In the genomic region with DNA sequence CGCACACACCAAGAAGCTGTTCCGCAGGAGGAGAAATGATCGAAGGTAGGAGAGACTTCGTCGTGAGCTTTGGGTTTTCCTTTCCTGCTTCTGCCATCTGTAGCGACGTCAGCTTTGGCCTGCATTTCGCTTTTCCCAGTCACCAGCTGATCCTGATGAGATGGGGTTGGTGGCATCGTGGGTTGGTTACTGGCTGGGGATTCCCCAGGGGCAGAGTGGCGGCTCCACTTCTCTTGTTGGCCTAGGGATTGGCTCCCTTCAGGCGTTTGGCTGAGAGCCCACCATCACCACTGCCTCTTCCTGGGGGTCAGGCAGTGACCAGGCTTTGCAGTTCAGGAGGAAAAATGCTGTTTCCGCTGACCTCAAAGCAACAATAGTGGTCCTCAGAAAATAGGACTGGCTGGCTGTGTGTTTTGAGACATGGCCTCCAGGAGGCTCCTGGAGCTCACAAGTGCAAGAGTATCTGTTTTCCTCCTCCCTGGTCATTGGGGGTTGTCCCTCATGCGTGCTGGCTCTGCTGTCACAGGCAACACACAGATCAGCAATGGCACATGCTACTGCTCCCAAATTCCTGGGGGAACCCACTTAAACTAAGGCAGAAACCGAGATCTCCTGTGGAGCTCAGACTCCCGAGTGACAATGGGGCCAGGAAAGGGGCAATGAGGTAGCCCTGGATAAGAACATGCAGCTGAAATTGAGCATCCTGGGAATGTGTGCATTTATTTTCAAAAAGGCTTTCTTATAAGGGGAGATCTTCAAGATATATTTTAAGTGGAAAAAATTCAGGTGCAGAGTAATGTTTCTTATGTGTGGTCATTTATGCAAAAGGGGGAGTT, we compare ENCODE assay signal across 8 cellular contexts.
DNase-seq lines count a peak whose midpoint lies in the region; ATAC-seq, FAIRE-seq and TF ChIP-seq lines count a peak whose summit lies in the region.

No MANE protein-coding gene starts in this region.

- WGBS in A549 (ENCODE audit: missing lambda C conversion rate): 80% methylated on average over 12 of the region's 15 CpGs

- no peak for TF ChIP-seq EP300 in A549 (IDR thresholded peaks at IDR 0.05)

- intact Hi-C loops in breast epithelium (cut with DNase I; ENCODE audit: low total_unique reads) (loop anchor here (5.0 kb wide), 1 partner anchor 575 kb away; no protein-coding TSS in a partner anchor), upper lobe of right lung (cut with DNase I) (no loop called here)

- H3K27ac ChIP-seq in A549 (no peak overlapping the region), breast epithelium (no peak overlapping the region), upper lobe of right lung (no peak overlapping the region)

- TF ChIP-seq CTCF in A549 (IDR thresholded peaks at IDR 0.05) (no peak), breast epithelium (IDR thresholded peaks at IDR 0.05) (peak in 2 of 3 donors; percentile 42 to 51), upper lobe of right lung (IDR thresholded peaks at IDR 0.05) (peak; percentile 45)

- no peaks in the 10 kb centered on the region for H3K27me3 ChIP-seq in breast epithelium
- no peaks in the 10 kb centered on the region for H3K27me3 ChIP-seq in upper lobe of right lung

- CTCF ChIA-PET in A549 (lab: Yijun Ruan, JAX): interaction anchor here (1.1 to 1.6 kb wide), 2 partner anchors 9 to 201 kb away, joined by 3 to 4 read pairs; no protein-coding TSS in a partner anchor

- TF ChIP-seq RAD21 in A549 (conservative IDR thresholded peaks at IDR 0.05 in 1 of 2, IDR thresholded peaks at IDR 0.05 in 1 of 2): peak; percentile 41 to 69; a peak in 4 of 5 replicates

- DNase-seq in A549 (ENCODE audit: low read depth in 1 of 2, low spot score in 1 of 2) (peak; percentile 20 to 34), ELF-1 (ENCODE audit: low read depth, low spot score) (peak; percentile 57), NCI-H1105 treated with DMSO at 0.1 percent for 48 hours (lab: John Stamatoyannopoulos, UW) (peak; percentile 28), breast epithelium (ENCODE audit: low spot score in 2 of 2) (no peak), islet precursor cell (peak; percentile 84), upper lobe of right lung (no peak)

- no peak overlapping the region for H3K4me3 ChIP-seq in A549
- no peak overlapping the region for H3K4me3 ChIP-seq in breast epithelium
- H3K4me3 ChIP-seq in upper lobe of right lung: no peak overlapping the region

- no peak for TF ChIP-seq POLR2A in A549 (IDR thresholded peaks at IDR 0.05; ENCODE audit: low read length)
- TF ChIP-seq POLR2A in breast epithelium (IDR thresholded peaks at IDR 0.05): no peak

- POLR2A ChIA-PET in A549 (lab: Yijun Ruan, JAX): no interaction called here

- ATAC-seq in A549 (peak; percentile 50 to 73; a peak in 3 of 6 replicates), upper lobe of right lung (peak; percentile 9), HG03045 (IDR thresholded peaks at IDR 0.05; ENCODE audit: unreplicated experiment) (no peak), GM18870 (IDR thresholded peaks at IDR 0.05; ENCODE audit: unreplicated experiment) (no peak)

- no peak for FAIRE-seq in A549 (lab: Jason Lieb, UNC)

- H3K4me2 ChIP-seq in A549: no peak overlapping the region

- H3K9me3 ChIP-seq in A549 (no peaks in the 10 kb centered on the region), breast epithelium (no peaks in the 10 kb centered on the region), upper lobe of right lung (no peaks in the 10 kb centered on the region)

- H3K4me1 ChIP-seq in A549 (no peaks in the 10 kb centered on the region), breast epithelium (no peaks in the 10 kb centered on the region), upper lobe of right lung (peaks cover 28% of the 10 kb centered on the region)

- H3K36me3 ChIP-seq in breast epithelium (no peaks in the 10 kb centered on the region), upper lobe of right lung (no peaks in the 10 kb centered on the region)

TF ChIP-seq in A549, 52 proteins besides CTCF, POLR2A, EP300 and RAD21:
- no peak for TF ChIP-seq JUNB (IDR thresholded peaks at IDR 0.05)
- TF ChIP-seq SMC3 (IDR thresholded peaks at IDR 0.05): peak; percentile 30; the same call in 1 of the 3 replicates
TF ChIP-seq in A549: peak in this region for 1.

Comparison
In these comparisons a context has a peak if more than half of its experiments do, and no peak if none do; other contexts are left out.
1. ATAC-seq: peak in A549 (2 of 2) and upper lobe of right lung (single experiment); none in HG03045 (single experiment) and GM18870 (single experiment).
2. DNase-seq: peak in A549 (2 of 2), ELF-1 (single experiment), NCI-H1105 treated with DMSO at 0.1 percent for 48 hours (single experiment) and islet precursor cell (single experiment); none in breast epithelium (0 of 2) and upper lobe of right lung (single experiment).